ENCODE assay signal across 21 cellular contexts in genomic region chr11:109423860-109424190, GRCh38. TPM values are rescaled to one million over a fixed set of nuclear protein-coding genes. Genes with fewer than 3 reads are reported as not detected.
DNase-seq lines count a peak whose midpoint lies in the region; ATAC-seq and TF ChIP-seq lines count a peak whose summit lies in the region.
"Had no signal": no experiment of that assay in that cellular context is flagged by ENCODE, and none has a peak within 500 bp of the region (broad histone marks: within the 10 kb centered on the region; RNA-seq: fewer than 3 reads in every experiment).

No MANE protein-coding gene starts in this region.

- no peak for DNase-seq in GM23248
- DNase-seq in glutamatergic neuron = peak; percentile 17
- DNase-seq in retinal pigment epithelial cell (ENCODE audit: low read depth) = no peak
- DNase-seq in dedifferentiated amniotic fluid mesenchymal stem cell (ENCODE audit: extremely low spot score) = no peak
- DNase-seq in omental fat pad (ENCODE audit: low spot score) = no peak
- DNase-seq in DMS114 treated with DMSO at 0.1 percent for 48 hours (lab: John Stamatoyannopoulos, UW; ENCODE audit: unreplicated experiment) = no peak
- no peak for DNase-seq in NCI-H2196 treated with DMSO at 0.1 percent for 48 hours (lab: John Stamatoyannopoulos, UW; ENCODE audit: unreplicated experiment)
- DNase-seq: activated CD4-positive, alpha-beta T cell treated with anti-CD3 and anti-CD28 coated beads, Interleukin-2, amount 50 U/mL, for 1 hour; activated T-cell treated with anti-CD3 and anti-CD28 coated beads, Interleukin-2, amount 50 U/mL, for 72 hours; effector CD4-positive, alpha-beta T cell; foreskin keratinocyte; GDM1; KBM-7; NCI-H1694; RPMI8226; stimulated activated CD4-positive, alpha-beta T cell treated with anti-CD3 and anti-CD28 coated beads, Interleukin-4, amount 100 ng/mL, for 24 hours; uterus had no signal

- H3K36me3 Mint-ChIP-seq in glutamatergic neuron (ENCODE audit: unreplicated experiment) = peaks cover 4% of the 10 kb centered on the region
- H3K36me3 Mint-ChIP-seq: stimulated activated effector memory CD8-positive, alpha-beta T cell treated with anti-CD3 and anti-CD28 coated beads, Interleukin-12 subunit alpha, Interleukin-12 subunit beta, amount 100 ng/mL, for 72 hours had no signal

- ATAC-seq in omental fat pad (ENCODE audit: low FRiP score) = no peak
- ATAC-seq: activated T-cell treated with anti-CD3 and anti-CD28 coated beads, Interleukin-2, amount 50 U/mL, for 72 hours had no signal

- H3K27me3 ChIP-seq in GM23248 (replicated peaks; ENCODE audit: insufficient read depth) = peaks cover 8% of the 10 kb centered on the region; the same call in 1 of the 2 replicates

- H3K27ac Mint-ChIP-seq in glutamatergic neuron (ENCODE audit: unreplicated experiment) = no peak overlapping the region
- H3K27ac Mint-ChIP-seq: activated T-cell treated with anti-CD3 and anti-CD28 coated beads, Interleukin-2, amount 50 U/mL, for 72 hours; stimulated activated effector memory CD8-positive, alpha-beta T cell treated with anti-CD3 and anti-CD28 coated beads, Interleukin-12 subunit alpha, Interleukin-12 subunit beta, amount 100 ng/mL, for 72 hours had no signal

- H4K20me1 ChIP-seq in GM23248 (ENCODE audit: insufficient read depth) = no peaks in the 10 kb centered on the region

- no peaks in the 10 kb centered on the region for H3K79me2 ChIP-seq in GM23248 (ENCODE audit: insufficient read depth)

- H2AFZ ChIP-seq in GM23248 = no peak overlapping the region; the same call in 1 of the 2 replicates

- H3K9me3 ChIP-seq in GM23248 (ENCODE audit: low read depth) = no peaks in the 10 kb centered on the region
- H3K9me3 ChIP-seq: uterus had no signal

- no peak overlapping the region for H3K27ac ChIP-seq in GM23248
- peak overlapping the region; percentile 88 for H3K27ac ChIP-seq in angular gyrus (ENCODE audit: low read depth, low read length)
- H3K27ac ChIP-seq: foreskin keratinocyte, uterus had no signal

- peak overlapping the region; percentile 93 for H3K4me2 ChIP-seq in GM23248 (ENCODE audit: unreplicated experiment)

- H3K9me2 ChIP-seq in GM23248 (ENCODE audit: insufficient read depth) = no peaks in the 10 kb centered on the region

- TF ChIP-seq CTCF in glutamatergic neuron (IDR thresholded peaks at IDR 0.05; ENCODE audit: partially characterized antibody, unreplicated experiment) (no peak), retinal pigment epithelial cell (conservative IDR thresholded peaks at IDR 0.05; ENCODE audit: low read depth, low read length) (no peak), omental fat pad (IDR thresholded peaks at IDR 0.05) (no peak)

- WGBS in GM23248 (ENCODE audit: low coverage in 1 of 2, low lambda C conversion rate in 2 of 2, missing lambda C conversion rate in 2 of 2), 2 experiments = 32 to 41% methylated on average over 20 of the region's 20 CpGs

- H3K9ac ChIP-seq in GM23248 = no peak overlapping the region

- in situ Hi-C loops in GM23248 (cut with MboI) = no loop called here

- H3K4me1 ChIP-seq in GM23248 (ENCODE audit: insufficient read depth) = 0 out of 2 replicates have a peak, but pooled peaks cover 3% of the 10 kb centered on the region
- H3K4me1 ChIP-seq: foreskin keratinocyte had no signal

- H3K4me1 Mint-ChIP-seq in glutamatergic neuron (ENCODE audit: low read depth, unreplicated experiment) = no peaks in the 10 kb centered on the region
- H3K4me1 Mint-ChIP-seq: stimulated activated effector memory CD8-positive, alpha-beta T cell treated with anti-CD3 and anti-CD28 coated beads, Interleukin-12 subunit alpha, Interleukin-12 subunit beta, amount 100 ng/mL, for 72 hours had no signal

- peak overlapping the region; percentile 91 for H3K4me3 Mint-ChIP-seq in glutamatergic neuron (ENCODE audit: unreplicated experiment)
- H3K4me3 Mint-ChIP-seq: activated T-cell treated with anti-CD3 and anti-CD28 coated beads, Interleukin-2, amount 50 U/mL, for 72 hours; stimulated activated effector memory CD8-positive, alpha-beta T cell treated with anti-CD3 and anti-CD28 coated beads, Interleukin-12 subunit alpha, Interleukin-12 subunit beta, amount 100 ng/mL, for 72 hours had no signal

- peaks cover 5% of the 10 kb centered on the region for H3K27me3 Mint-ChIP-seq in glutamatergic neuron (ENCODE audit: unreplicated experiment)

- no peaks in the 10 kb centered on the region for H3K36me3 ChIP-seq in GM23248 (ENCODE audit: low read depth)
- H3K36me3 ChIP-seq: uterus had no signal

- no peaks in the 10 kb centered on the region for H3F3A ChIP-seq in GM23248 (ENCODE audit: insufficient read depth)

- peaks cover 1% of the 10 kb centered on the region for H3K9me3 Mint-ChIP-seq in glutamatergic neuron (ENCODE audit: unreplicated experiment)
- H3K9me3 Mint-ChIP-seq: activated T-cell treated with anti-CD3 and anti-CD28 coated beads, Interleukin-2, amount 50 U/mL, for 72 hours; stimulated activated effector memory CD8-positive, alpha-beta T cell treated with anti-CD3 and anti-CD28 coated beads, Interleukin-12 subunit alpha, Interleukin-12 subunit beta, amount 100 ng/mL, for 72 hours had no signal

- peak overlapping the region; percentile 74 for H3K4me3 ChIP-seq in GM23248
- peak overlapping the region; percentile 42 for H3K4me3 ChIP-seq in retinal pigment epithelial cell (ENCODE audit: low read length)
- H3K4me3 ChIP-seq: uterus had no signal

RNA-seq across cellular contexts. Expression of gene C11orf87, which starts 1.8 kb away (rescaled TPM):
- 0.65 and 0.76 TPM in 2 replicates for total RNA-seq in GM23248 (2014; rRNA removed; shearing (Covaris generic))
- polyA plus RNA-seq in GM23248 (2016; fragmentation: Nextera tagmentation; extraction: Ambion mirVana) = 0.94 and 1.1 TPM in 2 replicates
- total RNA-seq in glutamatergic neuron (ENCODE audit: unreplicated experiment) (0.27 TPM), omental fat pad (under 1 TPM; 0.09 to 0.32 (median 0.12) TPM)
- total RNA-seq: activated T-cell treated with anti-CD3 and anti-CD28 coated beads, Interleukin-2, amount 50 U/mL, for 72 hours; foreskin keratinocyte; myocyte; T-helper 2 cell treated with Interferon-gamma antibody and Interleukin-4, amounts not matched to agents 100 ng/mL and 5 ng/mL, for 36 hours had no signal
- polyA plus RNA-seq: foreskin keratinocyte had no signal
